ENCODE assay signal across 7 cellular contexts in the genomic region with DNA sequence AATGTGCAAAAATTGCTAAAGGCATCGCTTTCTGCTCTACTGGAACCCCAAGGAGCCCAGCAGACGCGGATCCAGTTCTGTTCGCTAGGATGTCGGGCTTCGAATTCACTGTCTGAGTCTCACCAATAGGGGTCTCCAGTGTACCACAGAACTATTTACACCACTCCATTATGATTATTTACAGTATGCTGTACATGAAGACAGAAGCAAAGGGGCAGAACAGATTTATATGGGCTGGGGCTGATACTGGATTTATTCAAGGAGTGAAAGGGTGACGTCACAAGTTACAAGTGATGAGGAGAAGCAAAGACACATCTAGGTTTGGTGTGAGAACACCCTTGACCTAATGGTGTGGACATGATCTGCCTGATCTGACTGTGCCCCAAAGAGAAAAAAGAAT.
A peak's percentile ranks its signal among the peaks of the same experiment; 100 is the strongest.
DNase-seq lines count a peak whose midpoint lies in the region; ATAC-seq and TF ChIP-seq lines count a peak whose summit lies in the region.

No MANE protein-coding gene starts in this region.

- ATAC-seq in naive B cell (ENCODE audit: low read depth in 2 of 2): no peak
- no peak for ATAC-seq in GM21515 (IDR thresholded peaks at IDR 0.05; ENCODE audit: unreplicated experiment)

- H3K9me3 Mint-ChIP-seq in naive B cell: peaks cover 0 to 2% (median 0%) of the 10 kb centered on the region in 7 donors

- peak overlapping the region; percentile 55 for H3K9ac ChIP-seq in SK-N-MC (ENCODE audit: insufficient read length)

- peak overlapping the region; percentile 85 for H3K27ac ChIP-seq in SK-N-MC

- no peaks in the 10 kb centered on the region for H3K4me1 Mint-ChIP-seq in naive B cell

- H3K36me3 ChIP-seq in SK-N-MC (ENCODE audit: insufficient read depth, low read length): no peaks in the 10 kb centered on the region

- H3K27ac Mint-ChIP-seq in naive B cell: no peak overlapping the region

- no peak overlapping the region for H3K4me3 Mint-ChIP-seq in naive B cell

- peaks cover 10 to 26% (median 15%) of the 10 kb centered on the region in 3 donors for H3K27me3 Mint-ChIP-seq in naive B cell

- no peak for TF ChIP-seq POLR2A in erythroblast (IDR thresholded peaks at IDR 0.05; ENCODE audit: low read length)

- H3K4me3 ChIP-seq in SK-N-MC: peak overlapping the region; percentile 40; the same call in 1 of the 2 replicates

- no peaks in the 10 kb centered on the region for H3K9me3 ChIP-seq in SK-N-MC (ENCODE audit: low read depth, low read length)

- no peaks in the 10 kb centered on the region for H3K36me3 Mint-ChIP-seq in naive B cell

- peak; percentile 13 for DNase-seq in G401 (ENCODE audit: low spot score)
- peak; percentile 41 for DNase-seq in HCEC 1CT
- peak; percentile 68 for DNase-seq in NCI-H1092 treated with DMSO at 0.1 percent for 48 hours (lab: John Stamatoyannopoulos, UW)
- DNase-seq in SK-N-MC (ENCODE audit: low read depth, low spot score): peak; percentile 86
- peak; percentile 33 to 54 for DNase-seq in erythroblast (lab: John Stamatoyannopoulos, UW)
- DNase-seq in naive B cell: peak; percentile 4

- in situ Hi-C loops in G401 (cut with HindIII; ENCODE audit: low sequenced_read_pairs): no loop called here

Comparison
In these comparisons a context has a peak if more than half of its experiments do, and no peak if none do; other contexts are left out.
1. DNase-seq: peak in every context shown above with its lines; median percentile 86 in SK-N-MC; 68 in NCI-H1092 treated with DMSO at 0.1 percent for 48 hours; 44 in erythroblast; 41 in HCEC 1CT; 13 in G401; 4 in naive B cell.